Comparison of ENCODE assay signal across 8 cellular contexts in the genomic region with DNA sequence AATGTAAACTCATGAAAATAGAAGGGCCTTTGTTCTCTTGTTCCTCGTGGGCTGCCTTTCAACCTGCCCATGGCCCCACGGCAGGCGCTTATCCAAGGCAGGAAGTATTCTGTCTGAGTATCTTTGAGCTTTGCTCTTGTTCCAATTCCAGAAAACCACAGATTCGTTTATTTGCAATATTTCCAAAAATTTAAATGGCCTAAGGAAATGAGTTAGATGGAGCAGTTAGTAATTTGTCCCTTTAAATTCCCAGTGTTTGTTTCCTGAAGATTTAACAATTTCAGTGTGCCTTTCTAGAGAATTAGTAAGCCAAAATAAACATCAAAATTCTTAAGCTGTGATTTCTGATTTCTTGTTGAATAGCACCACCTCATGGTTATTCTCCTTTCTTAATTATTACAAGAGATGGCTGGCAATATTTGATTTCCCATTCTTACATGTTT.
A peak's percentile ranks its signal among the peaks of the same experiment; 100 is the strongest.
DNase-seq lines count a peak whose midpoint lies in the region; ATAC-seq and TF ChIP-seq lines count a peak whose summit lies in the region.

No MANE protein-coding gene starts in this region.

- peak; percentile 1 for DNase-seq in NCI-H2171 treated with DMSO at 0.1 percent for 48 hours (lab: John Stamatoyannopoulos, UW)
- no peak for DNase-seq in NCI-H2171 (lab: John Stamatoyannopoulos, UW)
- peak; percentile 67 for DNase-seq in NCI-H69 (lab: John Stamatoyannopoulos, UW)
- DNase-seq in coronary artery (ENCODE audit: low spot score), result no peak
- no peak for DNase-seq in NCI-H524 treated with DMSO at 0.1 percent for 48 hours (lab: John Stamatoyannopoulos, UW)

- no peaks in the 10 kb centered on the region for H3K36me3 ChIP-seq in mesodermal cell (ENCODE audit: control insufficient read depth, insufficient read depth, low read length)

- 0 to 45% methylated on average over 1 to 3 of the region's 4 CpGs for WGBS in mesodermal cell (ENCODE audit: insufficient coverage in 2 of 2), 2 experiments

- peaks cover 4% of the 10 kb centered on the region for H3K4me1 ChIP-seq in mesodermal cell (ENCODE audit: control insufficient read depth, insufficient read depth, low read length, poor library complexity, severe bottlenecking)

- H3K4me3 ChIP-seq in coronary artery (peak overlapping the region; percentile 1), mesodermal cell (ENCODE audit: extremely low read depth, insufficient read depth, low read length, poor library complexity, severe bottlenecking) (no peak overlapping the region)

- ATAC-seq in GM21825 (IDR thresholded peaks at IDR 0.05; ENCODE audit: unreplicated experiment) (no peak), HG03571 (IDR thresholded peaks at IDR 0.05; ENCODE audit: unreplicated experiment) (no peak)

- no peak for TF ChIP-seq CTCF in coronary artery (IDR thresholded peaks at IDR 0.05)

- no peaks in the 10 kb centered on the region for H3K9me3 ChIP-seq in mesodermal cell (ENCODE audit: control insufficient read depth, low read length)

- H3K27ac ChIP-seq in coronary artery (no peak overlapping the region), mesodermal cell (ENCODE audit: low read depth, low read length, severe bottlenecking) (peak overlapping the region; percentile 6)

Comparison
In these comparisons a context has a peak if more than half of its experiments do, and no peak if none do; other contexts are left out.
1. DNase-seq: peak in NCI-H2171 treated with DMSO at 0.1 percent for 48 hours (single experiment) and NCI-H69 (single experiment); none in NCI-H2171 (single experiment), coronary artery (single experiment) and NCI-H524 treated with DMSO at 0.1 percent for 48 hours (single experiment).